16 cellular contexts compared by ENCODE assay signal in genomic region chr6:14272111-14273085, GRCh38.
DNase-seq lines count a peak whose midpoint lies in the region; ATAC-seq and TF ChIP-seq lines count a peak whose summit lies in the region.
"Had no signal": no experiment of that assay in that cellular context is flagged by ENCODE, and none has a peak within 500 bp of the region (broad histone marks: within the 10 kb centered on the region; RNA-seq: fewer than 3 reads in every experiment).

No MANE protein-coding gene starts in this region.

- H3K4me3 Mint-ChIP-seq in stimulated activated naive CD8-positive, alpha-beta T cell treated with anti-CD3 and anti-CD28 coated beads, Interleukin-15, amount 100 ng/mL, for 72 hours: no peak overlapping the region
- H3K4me3 Mint-ChIP-seq: activated CD4-positive, alpha-beta T cell treated with anti-CD3 and anti-CD28 coated beads, Interleukin-2, amount 10 ng/mL, durations not matched to agents 7 days and 5 days had no signal

- H3K9ac ChIP-seq in GM23248 (0 out of 2 replicates have a peak overlapping the region, but pooled peaks have one; percentile 24), MM.1S (ENCODE audit: low read length) (no peak overlapping the region)

- H3K4me2 ChIP-seq in GM23248 (ENCODE audit: unreplicated experiment) (peak overlapping the region; percentile 40), MM.1S (ENCODE audit: low read depth, low read length) (no peak overlapping the region)

- H3K4me1 ChIP-seq in GM23248 (ENCODE audit: insufficient read depth): peaks cover 20% of the 10 kb centered on the region
- H3K4me1 ChIP-seq in foreskin keratinocyte: peaks cover 21% of the 10 kb centered on the region
- peaks cover 16% of the 10 kb centered on the region for H3K4me1 ChIP-seq in MM.1S (ENCODE audit: low read length)
- no peaks in the 10 kb centered on the region for H3K4me1 ChIP-seq in body of pancreas

- H3K79me2 ChIP-seq in GM23248 (ENCODE audit: insufficient read depth) (no peaks in the 10 kb centered on the region), MM.1S (ENCODE audit: low read length) (no peaks in the 10 kb centered on the region)

- TF ChIP-seq CTCF in RWPE1 (conservative IDR thresholded peaks at IDR 0.05; ENCODE audit: low read depth) (no peak), foreskin keratinocyte (conservative IDR thresholded peaks at IDR 0.05) (no peak), MM.1S (IDR thresholded peaks at IDR 0.05; ENCODE audit: low read length) (no peak), body of pancreas (IDR thresholded peaks at IDR 0.05) (no peak)

- H3K36me3 ChIP-seq in GM23248 (ENCODE audit: low read depth): no peaks in the 10 kb centered on the region
- no peaks in the 10 kb centered on the region for H3K36me3 ChIP-seq in MM.1S (replicated peaks; ENCODE audit: insufficient read depth, low read length)
- H3K36me3 ChIP-seq in body of pancreas (replicated peaks in 1 of 2; ENCODE audit: insufficient read depth in 1 of 2, low read depth in 2 of 2): no peaks in the 10 kb centered on the region
- H3K36me3 ChIP-seq: prostate gland had no signal

- no peaks in the 10 kb centered on the region for H3K9me3 ChIP-seq in GM23248 (ENCODE audit: low read depth)
- H3K9me3 ChIP-seq in MM.1S (replicated peaks; ENCODE audit: insufficient read depth, low read length): no peaks in the 10 kb centered on the region
- peaks cover 0 to 8% (median 0%) of the 10 kb centered on the region in 3 donors for H3K9me3 ChIP-seq in body of pancreas
- H3K9me3 ChIP-seq: prostate gland had no signal

- H3K4me1 Mint-ChIP-seq in stimulated activated naive CD8-positive, alpha-beta T cell treated with anti-CD3 and anti-CD28 coated beads, Interleukin-15, amount 100 ng/mL, for 72 hours: peaks cover 53% of the 10 kb centered on the region

- H3K27me3 Mint-ChIP-seq in stimulated activated naive CD8-positive, alpha-beta T cell treated with anti-CD3 and anti-CD28 coated beads, Interleukin-15, amount 100 ng/mL, for 72 hours: no peaks in the 10 kb centered on the region
- H3K27me3 Mint-ChIP-seq: activated CD4-positive, alpha-beta T cell treated with anti-CD3 and anti-CD28 coated beads, Interleukin-2, amount 10 ng/mL, durations not matched to agents 7 days and 5 days; T-cell had no signal

- in situ Hi-C loops in GM23248 (cut with MboI): no loop called here

- H2AFZ ChIP-seq in GM23248 (no peak overlapping the region), MM.1S (ENCODE audit: low read length) (no peak overlapping the region)

- H3K4me3 ChIP-seq in GM23248: no peak overlapping the region
- no peak overlapping the region for H3K4me3 ChIP-seq in MM.1S (ENCODE audit: low read length)
- H3K4me3 ChIP-seq in body of pancreas: no peak overlapping the region
- H3K4me3 ChIP-seq: prostate gland had no signal

- intact Hi-C loops in body of pancreas (cut with DNase I): no loop called here

- peak overlapping the region; percentile 81 for H3K27ac ChIP-seq in GM23248
- H3K27ac ChIP-seq in RWPE1: peak overlapping the region; percentile 53; the same call in 1 of the 2 replicates
- peak overlapping the region; percentile 82 for H3K27ac ChIP-seq in foreskin keratinocyte
- no peak overlapping the region for H3K27ac ChIP-seq in MM.1S (ENCODE audit: low read length)
- no peak overlapping the region for H3K27ac ChIP-seq in body of pancreas
- H3K27ac ChIP-seq: prostate gland had no signal

- ATAC-seq in foreskin keratinocyte (peak; percentile 24), body of pancreas (no peak)
- no peak for ATAC-seq in stimulated activated naive CD8-positive, alpha-beta T cell treated with anti-CD3 and anti-CD28 coated beads, Interleukin-15, amount 100 ng/mL, for 72 hours
- ATAC-seq: T-cell had no signal

- WGBS in GM23248 (ENCODE audit: low coverage in 1 of 2, low lambda C conversion rate in 2 of 2, missing lambda C conversion rate in 2 of 2), 2 experiments: 48 to 55% methylated on average over 4 of the region's 4 CpGs
- WGBS in body of pancreas, 2 donors: 57 to 67% methylated on average over 4 of the region's 4 CpGs

- H3K27ac Mint-ChIP-seq in stimulated activated naive CD8-positive, alpha-beta T cell treated with anti-CD3 and anti-CD28 coated beads, Interleukin-15, amount 100 ng/mL, for 72 hours: no peak overlapping the region

- H3K27me3 ChIP-seq in GM23248 (replicated peaks; ENCODE audit: insufficient read depth): no peaks in the 10 kb centered on the region
- no peaks in the 10 kb centered on the region for H3K27me3 ChIP-seq in foreskin keratinocyte
- H3K27me3 ChIP-seq in MM.1S (replicated peaks; ENCODE audit: insufficient read depth, low read length): no peaks in the 10 kb centered on the region
- no peaks in the 10 kb centered on the region for H3K27me3 ChIP-seq in body of pancreas

- peaks cover 25% of the 10 kb centered on the region for H3F3A ChIP-seq in GM23248 (ENCODE audit: insufficient read depth)
- peaks cover 7% of the 10 kb centered on the region; the same call in 1 of the 2 replicates for H3F3A ChIP-seq in MM.1S (ENCODE audit: insufficient read depth, low read length)

- CTCF ChIA-PET in RWPE1 (lab: Yijun Ruan, JAX): no interaction called here

- H3K9me2 ChIP-seq in GM23248 (ENCODE audit: insufficient read depth): no peaks in the 10 kb centered on the region
- H3K9me2 ChIP-seq in MM.1S (replicated peaks; ENCODE audit: insufficient read depth, low read length): no peaks in the 10 kb centered on the region

- peaks cover 0 to 12% of the 10 kb centered on the region in 2 donors for H3K9me3 Mint-ChIP-seq in stimulated activated naive CD8-positive, alpha-beta T cell treated with anti-CD3 and anti-CD28 coated beads, Interleukin-15, amount 100 ng/mL, for 72 hours

- peak; percentile 90 for DNase-seq in A172 (ENCODE audit: low spot score)
- DNase-seq in GM23248: peak; percentile 52
- DNase-seq in RWPE1 (ENCODE audit: low spot score): no peak
- DNase-seq in foreskin keratinocyte: peak; percentile 93 to 95
- no peak for DNase-seq in NCI-H146 treated with DMSO at 0.1 percent for 48 hours (lab: John Stamatoyannopoulos, UW; ENCODE audit: unreplicated experiment)
- no peak for DNase-seq in MM.1S
- DNase-seq in body of pancreas: no peak
- DNase-seq in stimulated activated naive CD8-positive, alpha-beta T cell treated with anti-CD3 and anti-CD28 coated beads, Interleukin-15, amount 100 ng/mL, for 72 hours: no peak
- DNase-seq: activated CD4-positive, alpha-beta T cell treated with anti-CD3 and anti-CD28 coated beads, Interleukin-2, amount 10 ng/mL, durations not matched to agents 7 days and 5 days; activated naive CD4-positive, alpha-beta T cell treated with Interleukin-2 at 50 U/mL for 16 hours; GDM1; Kasumi-1; stimulated activated CD4-positive, alpha-beta T cell treated with anti-CD3 and anti-CD28 coated beads, Interleukin-2, amount 100 ng/mL, for 48 hours; stimulated activated naive CD4-positive, alpha-beta T cell treated with Interleukin-2 at 50 U/mL for 16 hours; T-cell had no signal

- POLR2A ChIA-PET in RWPE1 (lab: Yijun Ruan, JAX; ENCODE audit: low non-redundant PET): no interaction called here

- no peak for TF ChIP-seq POLR2A in body of pancreas (IDR thresholded peaks at IDR 0.05)

- H4K20me1 ChIP-seq in GM23248 (ENCODE audit: insufficient read depth): no peaks in the 10 kb centered on the region
- H4K20me1 ChIP-seq in MM.1S (ENCODE audit: insufficient read depth, low read length): no peaks in the 10 kb centered on the region

Comparison
In these comparisons a context has a peak if more than half of its experiments do, and no peak if none do; other contexts are left out.
1. DNase-seq: peak in A172 (single experiment), GM23248 (single experiment) and foreskin keratinocyte (2 of 2); none in RWPE1 (single experiment), NCI-H146 treated with DMSO at 0.1 percent for 48 hours (single experiment), MM.1S (single experiment), body of pancreas (0 of 4) and stimulated activated naive CD8-positive, alpha-beta T cell treated with anti-CD3 and anti-CD28 coated beads, Interleukin-15, amount 100 ng/mL, for 72 hours (0 of 2).
2. H3K27ac ChIP-seq: peak in GM23248 (single experiment), RWPE1 (single experiment) and foreskin keratinocyte (single experiment); none in MM.1S (single experiment) and body of pancreas (0 of 4).